In genomic region chr19:46602392-46603194, GRCh38 we compare ENCODE assay signal across 8 cellular contexts. TPM values are rescaled to one million over a fixed set of nuclear protein-coding genes. Genes with fewer than 3 reads are reported as not detected.
A peak's percentile ranks its signal among the peaks of the same experiment; 100 is the strongest.
DNase-seq lines count a peak whose midpoint lies in the region; ATAC-seq, FAIRE-seq and TF ChIP-seq lines count a peak whose summit lies in the region.

No MANE protein-coding gene starts in this region.

- CTCF ChIA-PET in HepG2 (lab: Yijun Ruan, JAX; ENCODE audit: low intra/inter-chr PET ratio, low total read pairs): no interaction called here

- WGBS in HepG2 (ENCODE audit: low lambda C conversion rate): 2% methylated on average over 7 of the region's 23 CpGs

- intact Hi-C loops in HepG2 (cut with micrococcal nuclease; ENCODE audit: unreplicated experiment): loop anchor here (1.0 kb wide), 1 partner anchor 8 kb away; no protein-coding TSS in a partner anchor

- H3K27ac ChIP-seq in HepG2 (ENCODE audit: extremely low read length, insufficient read depth, low read length): peak overlapping the region; percentile 90

- no peak for TF ChIP-seq POLR2A in HepG2 (IDR thresholded peaks at IDR 0.05; ENCODE audit: insufficient read depth in 1 of 2, low read depth in 2 of 2, low read length in 2 of 2)

- no peaks in the 10 kb centered on the region; a peak in 1 of 5 replicates for H3K27me3 ChIP-seq in HepG2 (ENCODE audit: control insufficient read depth in 1 of 2, insufficient read depth in 2 of 2, low read length in 2 of 2)

- POLR2A ChIA-PET in HepG2 (lab: Yijun Ruan, JAX): interaction anchor here (0.9 to 2.2 kb wide), 7 partner anchors 9 to 833 kb away, joined by 3 to 12 read pairs (median 7); partner anchors contain the start of genes DACT3 and SIX5

- H3K4me3 ChIP-seq in AG10803 (ENCODE audit: low read length): peak overlapping the region; percentile 96
- H3K4me3 ChIP-seq in LNCaP clone FGC (ENCODE audit: low read depth, low read length): peak overlapping the region; percentile 75
- peak overlapping the region; percentile 100 for H3K4me3 ChIP-seq in astrocyte of the cerebellum (ENCODE audit: low read depth, low read length)
- peak overlapping the region; percentile 94 to 100 (median 98) for H3K4me3 ChIP-seq in HepG2 (replicated peaks in 1 of 3; ENCODE audit: insufficient read depth in 1 of 3, low read depth in 2 of 3, low read length in 3 of 3)

- H3K9ac ChIP-seq in HepG2 (ENCODE audit: insufficient read depth, low read depth, low read length): peak overlapping the region; percentile 97

- H3K4me2 ChIP-seq in HepG2 (ENCODE audit: low read depth, low read length): peak overlapping the region; percentile 92

- peaks cover 15% of the 10 kb centered on the region; the same call in 1 of the 2 replicates for H4K20me1 ChIP-seq in HepG2 (ENCODE audit: insufficient read depth, low read length)

- BruUV-seq in HepG2 (replicated peaks; lab: Mats Ljungman, UMichigan): no TSS peak

- ATAC-seq in HepG2: peak; percentile 36; the same call in 2 of the 3 replicates
- ATAC-seq in HG03378 (IDR thresholded peaks at IDR 0.05; ENCODE audit: unreplicated experiment): no peak
- ATAC-seq in GM21367 (IDR thresholded peaks at IDR 0.05; ENCODE audit: unreplicated experiment): no peak

- no peak overlapping the region for H2AFZ ChIP-seq in HepG2 (ENCODE audit: low read length)

- DNase-seq in AG10803 (ENCODE audit: low read depth): no peak
- no peak for DNase-seq in LNCaP clone FGC (ENCODE audit: low read depth)
- DNase-seq in astrocyte of the cerebellum (ENCODE audit: low read depth): no peak
- no peak for DNase-seq in HepG2 (ENCODE audit: low spot score)
- DNase-seq in stimulated activated CD4-positive, alpha-beta T cell treated with anti-CD3 and anti-CD28 coated beads, TNF-alpha, amount 100 ng/mL, for 24 hours (ENCODE audit: low read depth in 3 of 3): peak in 2 of 3 experiments; percentile 55 to 68
- DNase-seq in NCI-H187 treated with DMSO at 0.1 percent for 48 hours (lab: John Stamatoyannopoulos, UW): no peak

- in situ Hi-C loops in astrocyte of the cerebellum (cut with HindIII; ENCODE audit: low sequenced_read_pairs) (no loop called here), HepG2 (cut with HindIII; ENCODE audit: extremely low pct_ligation_motif_present, low pct_unique_long_range_greater_than_20kb) (no loop called here)

- H3K9me3 ChIP-seq in HepG2 (ENCODE audit: low read length): peaks cover 12% of the 10 kb centered on the region; the same call in 1 of the 2 replicates

- H3K79me2 ChIP-seq in HepG2 (ENCODE audit: insufficient read depth, low read length): peaks cover 40% of the 10 kb centered on the region

- TF ChIP-seq EP300 in HepG2 (IDR thresholded peaks at IDR 0.05; ENCODE audit: low read depth in 2 of 2, low read length in 2 of 2) (no peak), HepG2 (CRISPR knock-in tag; IDR thresholded peaks at IDR 0.05; ENCODE audit: borderline replicate concordance) (no peak)

- TF ChIP-seq CTCF in AG10803 (conservative IDR thresholded peaks at IDR 0.05; ENCODE audit: low read length) (no peak), LNCaP clone FGC (IDR thresholded peaks at IDR 0.05; ENCODE audit: control insufficient read depth, extremely low read depth, insufficient read depth) (no peak), astrocyte of the cerebellum (IDR thresholded peaks at IDR 0.05; ENCODE audit: low read depth, low read length, missing control alignments) (no peak), HepG2 (CRISPR knock-in tag; IDR thresholded peaks at IDR 0.05) (no peak)

- peaks cover 15 to 27% of the 10 kb centered on the region in 2 experiments; a peak in 4 of 5 replicates for H3K36me3 ChIP-seq in HepG2 (replicated peaks in 1 of 2; ENCODE audit: control insufficient read depth in 1 of 2, insufficient read depth in 2 of 2, low read length in 2 of 2)

- FAIRE-seq in HepG2 (lab: Jason Lieb, UNC): no peak

- no peak for TF ChIP-seq RAD21 in HepG2 (CRISPR knock-in tag; IDR thresholded peaks at IDR 0.05)

- H3K4me1 ChIP-seq in HepG2 (ENCODE audit: insufficient read depth, low read length): peaks cover 37% of the 10 kb centered on the region

RNA-seq across cellular contexts. Expression of gene CALM3, which starts 1.5 kb away (rescaled TPM):
- total RNA-seq in HepG2 (2016; rRNA removed; fragmentation: Illumina TruSeq; extraction: Trizol): 258 and 314 TPM in 2 replicates
- total RNA-seq in HepG2 (2016; cell fraction: cytosol; rRNA removed; fragmentation: Illumina TruSeq; extraction: Trizol; ENCODE audit: low read depth): 219 and 253 TPM in 2 replicates
- 270 and 297 TPM in 2 replicates for total RNA-seq in HepG2 (2016; cell fraction: insoluble cytoplasmic fraction; rRNA removed; fragmentation: Illumina TruSeq; extraction: Trizol)
- total RNA-seq in HepG2 (2016; cell fraction: membrane; rRNA removed; fragmentation: Illumina TruSeq; extraction: Trizol): 322 and 352 TPM in 2 replicates
- 95.5 and 96.2 TPM in 2 replicates for total RNA-seq in HepG2 (2016; cell fraction: nucleus; rRNA removed; fragmentation: Illumina TruSeq; extraction: Trizol)
- 232 and 239 TPM in 2 replicates for polyA plus RNA-seq in HepG2 (2011; rRNA removed)
- polyA plus RNA-seq in HepG2 (2011; cell fraction: cytosol; rRNA removed): 211 and 281 TPM in 2 replicates
- 146 and 178 TPM in 2 replicates for polyA plus RNA-seq in HepG2 (2011; cell fraction: nucleus; rRNA removed)
- 277 and 325 TPM in 2 replicates for polyA plus RNA-seq in HepG2 (2012)
- polyA plus RNA-seq in HepG2 (2016; cell fraction: cytosol; fragmentation: Illumina TruSeq; extraction: Trizol; ENCODE audit: low read depth): 495 and 575 TPM in 2 replicates
- polyA plus RNA-seq in HepG2 (2016; cell fraction: insoluble cytoplasmic fraction; fragmentation: Illumina TruSeq; extraction: Trizol; ENCODE audit: low read depth): 466 and 539 TPM in 2 replicates
- 497 and 555 TPM in 2 replicates for polyA plus RNA-seq in HepG2 (2016; cell fraction: membrane; fragmentation: Illumina TruSeq; extraction: Trizol; ENCODE audit: low read depth)
- 259 and 261 TPM in 2 replicates for polyA plus RNA-seq in HepG2 (2016; cell fraction: nucleus; fragmentation: Illumina TruSeq; extraction: Trizol; ENCODE audit: insufficient read depth, low read depth)
- polyA minus RNA-seq in HepG2 (2011; rRNA and poly(A)+ RNA removed; ENCODE audit: low replicate concordance): 66.6 and 121 TPM in 2 replicates
- 58.1 and 58.6 TPM in 2 replicates for polyA minus RNA-seq in HepG2 (2011; cell fraction: cytosol; rRNA and poly(A)+ RNA removed)
- polyA minus RNA-seq in HepG2 (2011; cell fraction: nucleus; rRNA and poly(A)+ RNA removed): 33.0 and 37.0 TPM in 2 replicates

RNA-seq across cellular contexts. Expression of gene PTGIR, which starts 22.3 kb away (rescaled TPM):
- not detected in 2 replicates for total RNA-seq in HepG2 (2016; rRNA removed; fragmentation: Illumina TruSeq; extraction: Trizol)
- total RNA-seq in HepG2 (2016; cell fraction: cytosol; rRNA removed; fragmentation: Illumina TruSeq; extraction: Trizol; ENCODE audit: low read depth): not detected in 2 replicates
- total RNA-seq in HepG2 (2016; cell fraction: insoluble cytoplasmic fraction; rRNA removed; fragmentation: Illumina TruSeq; extraction: Trizol): not detected in 2 replicates
- total RNA-seq in HepG2 (2016; cell fraction: membrane; rRNA removed; fragmentation: Illumina TruSeq; extraction: Trizol): not detected in 2 replicates
- not detected in 2 replicates for total RNA-seq in HepG2 (2016; cell fraction: nucleus; rRNA removed; fragmentation: Illumina TruSeq; extraction: Trizol)
- polyA plus RNA-seq in HepG2 (2011; rRNA removed): not detected in 2 replicates
- not detected in 2 replicates for polyA plus RNA-seq in HepG2 (2011; cell fraction: cytosol; rRNA removed)
- not detected in 2 replicates for polyA plus RNA-seq in HepG2 (2011; cell fraction: nucleus; rRNA removed)
- polyA plus RNA-seq in HepG2 (2012): not detected in 2 replicates
- polyA plus RNA-seq in HepG2 (2016; cell fraction: cytosol; fragmentation: Illumina TruSeq; extraction: Trizol; ENCODE audit: low read depth): not detected in 2 replicates
- polyA plus RNA-seq in HepG2 (2016; cell fraction: insoluble cytoplasmic fraction; fragmentation: Illumina TruSeq; extraction: Trizol; ENCODE audit: low read depth): not detected in 2 replicates
- polyA plus RNA-seq in HepG2 (2016; cell fraction: membrane; fragmentation: Illumina TruSeq; extraction: Trizol; ENCODE audit: low read depth): not detected in 2 replicates
- polyA plus RNA-seq in HepG2 (2016; cell fraction: nucleus; fragmentation: Illumina TruSeq; extraction: Trizol; ENCODE audit: insufficient read depth, low read depth): not detected in 2 replicates
- polyA minus RNA-seq in HepG2 (2011; rRNA and poly(A)+ RNA removed; ENCODE audit: low replicate concordance): 0.09 TPM in 1 of 2 replicates, not detected in the other
- polyA minus RNA-seq in HepG2 (2011; cell fraction: cytosol; rRNA and poly(A)+ RNA removed): not detected in 2 replicates
- polyA minus RNA-seq in HepG2 (2011; cell fraction: nucleus; rRNA and poly(A)+ RNA removed): not detected in 2 replicates

RNA-seq across cellular contexts. Expression of gene GNG8, which starts 33.4 kb away (rescaled TPM):
- not detected in 2 replicates for total RNA-seq in HepG2 (2016; rRNA removed; fragmentation: Illumina TruSeq; extraction: Trizol)
- total RNA-seq in HepG2 (2016; cell fraction: cytosol; rRNA removed; fragmentation: Illumina TruSeq; extraction: Trizol; ENCODE audit: low read depth): not detected in 2 replicates
- total RNA-seq in HepG2 (2016; cell fraction: insoluble cytoplasmic fraction; rRNA removed; fragmentation: Illumina TruSeq; extraction: Trizol): not detected in 2 replicates
- total RNA-seq in HepG2 (2016; cell fraction: membrane; rRNA removed; fragmentation: Illumina TruSeq; extraction: Trizol): not detected in 2 replicates
- not detected in 2 replicates for total RNA-seq in HepG2 (2016; cell fraction: nucleus; rRNA removed; fragmentation: Illumina TruSeq; extraction: Trizol)
- polyA plus RNA-seq in HepG2 (2011; rRNA removed): not detected in 2 replicates
- polyA plus RNA-seq in HepG2 (2011; cell fraction: cytosol; rRNA removed): not detected in 2 replicates
- polyA plus RNA-seq in HepG2 (2011; cell fraction: nucleus; rRNA removed): not detected in 2 replicates
- not detected in 2 replicates for polyA plus RNA-seq in HepG2 (2012)
- not detected in 2 replicates for polyA plus RNA-seq in HepG2 (2016; cell fraction: cytosol; fragmentation: Illumina TruSeq; extraction: Trizol; ENCODE audit: low read depth)
- not detected in 2 replicates for polyA plus RNA-seq in HepG2 (2016; cell fraction: insoluble cytoplasmic fraction; fragmentation: Illumina TruSeq; extraction: Trizol; ENCODE audit: low read depth)
- polyA plus RNA-seq in HepG2 (2016; cell fraction: membrane; fragmentation: Illumina TruSeq; extraction: Trizol; ENCODE audit: low read depth): not detected in 2 replicates
- not detected in 2 replicates for polyA plus RNA-seq in HepG2 (2016; cell fraction: nucleus; fragmentation: Illumina TruSeq; extraction: Trizol; ENCODE audit: insufficient read depth, low read depth)
- polyA minus RNA-seq in HepG2 (2011; rRNA and poly(A)+ RNA removed; ENCODE audit: low replicate concordance): not detected in 2 replicates
- not detected in 2 replicates for polyA minus RNA-seq in HepG2 (2011; cell fraction: cytosol; rRNA and poly(A)+ RNA removed)
- polyA minus RNA-seq in HepG2 (2011; cell fraction: nucleus; rRNA and poly(A)+ RNA removed): not detected in 2 replicates

RNA-seq across cellular contexts. Expression of gene DACT3, which starts 58.4 kb away (rescaled TPM):
- 0.04 TPM in 1 of 2 replicates, not detected in the other for total RNA-seq in HepG2 (2016; rRNA removed; fragmentation: Illumina TruSeq; extraction: Trizol)
- total RNA-seq in HepG2 (2016; cell fraction: cytosol; rRNA removed; fragmentation: Illumina TruSeq; extraction: Trizol; ENCODE audit: low read depth): 0.09 and 0.10 TPM in 2 replicates
- 0.04 TPM in 1 of 2 replicates, not detected in the other for total RNA-seq in HepG2 (2016; cell fraction: insoluble cytoplasmic fraction; rRNA removed; fragmentation: Illumina TruSeq; extraction: Trizol)
- not detected in 2 replicates for total RNA-seq in HepG2 (2016; cell fraction: membrane; rRNA removed; fragmentation: Illumina TruSeq; extraction: Trizol)
- total RNA-seq in HepG2 (2016; cell fraction: nucleus; rRNA removed; fragmentation: Illumina TruSeq; extraction: Trizol): not detected in 2 replicates
- 0.04 TPM in 1 of 2 replicates, not detected in the other for polyA plus RNA-seq in HepG2 (2011; rRNA removed)
- polyA plus RNA-seq in HepG2 (2011; cell fraction: cytosol; rRNA removed): 0.03 TPM in 2 replicates
- polyA plus RNA-seq in HepG2 (2011; cell fraction: nucleus; rRNA removed): not detected in 2 replicates
- polyA plus RNA-seq in HepG2 (2012): not detected in 2 replicates
- 0.07 TPM in 1 of 2 replicates, not detected in the other for polyA plus RNA-seq in HepG2 (2016; cell fraction: cytosol; fragmentation: Illumina TruSeq; extraction: Trizol; ENCODE audit: low read depth)
- not detected in 2 replicates for polyA plus RNA-seq in HepG2 (2016; cell fraction: insoluble cytoplasmic fraction; fragmentation: Illumina TruSeq; extraction: Trizol; ENCODE audit: low read depth)
- not detected in 2 replicates for polyA plus RNA-seq in HepG2 (2016; cell fraction: membrane; fragmentation: Illumina TruSeq; extraction: Trizol; ENCODE audit: low read depth)
- 0.16 TPM in 1 of 2 replicates, not detected in the other for polyA plus RNA-seq in HepG2 (2016; cell fraction: nucleus; fragmentation: Illumina TruSeq; extraction: Trizol; ENCODE audit: insufficient read depth, low read depth)
- 0.09 TPM in 1 of 2 replicates, not detected in the other for polyA minus RNA-seq in HepG2 (2011; rRNA and poly(A)+ RNA removed; ENCODE audit: low replicate concordance)
- polyA minus RNA-seq in HepG2 (2011; cell fraction: cytosol; rRNA and poly(A)+ RNA removed): not detected in 2 replicates
- polyA minus RNA-seq in HepG2 (2011; cell fraction: nucleus; rRNA and poly(A)+ RNA removed): not detected in 2 replicates

Comparison
In these comparisons a context has a peak if more than half of its experiments do, and no peak if none do; other contexts are left out.
1. DNase-seq: peak in stimulated activated CD4-positive, alpha-beta T cell treated with anti-CD3 and anti-CD28 coated beads, TNF-alpha, amount 100 ng/mL, for 24 hours (2 of 3); none in AG10803 (single experiment), LNCaP clone FGC (single experiment), astrocyte of the cerebellum (single experiment), HepG2 (single experiment) and NCI-H187 treated with DMSO at 0.1 percent for 48 hours (single experiment).
2. Peak in every context shown above with its lines, with median percentiles within 50 percentile points of each other: H3K4me3 ChIP-seq.